16 cellular contexts compared by ENCODE assay signal in genomic region chr13:42893346-42893745, GRCh38.
DNase-seq lines count a peak whose midpoint lies in the region; ATAC-seq lines count a peak whose summit lies in the region.
"Had no signal": no experiment of that assay in that cellular context is flagged by ENCODE, and none has a peak within 500 bp of the region (broad histone marks: within the 10 kb centered on the region; RNA-seq: fewer than 3 reads in every experiment).

No MANE protein-coding gene starts in this region.

- no peaks in the 10 kb centered on the region for H3K27me3 ChIP-seq in GM23248 (replicated peaks; ENCODE audit: insufficient read depth)
- H3K27me3 ChIP-seq: cardiac muscle cell, esophagus squamous epithelium had no signal

- H3K4me1 ChIP-seq in GM23248 (ENCODE audit: insufficient read depth), result peaks cover 22% of the 10 kb centered on the region

- ATAC-seq in esophagus mucosa (peak; percentile 52), GM18520 (IDR thresholded peaks at IDR 0.05; ENCODE audit: unreplicated experiment) (no peak)
- ATAC-seq: activated CD4-positive, CD25-positive, alpha-beta regulatory T cell treated with anti-CD3 and anti-CD28 coated beads, Interleukin-2, amount 50 U/mL, for 24 hours; naive thymus-derived CD8-positive, alpha-beta T cell had no signal

- peak overlapping the region; percentile 28 for H3K4me2 ChIP-seq in GM23248 (ENCODE audit: unreplicated experiment)

- H3F3A ChIP-seq in GM23248 (ENCODE audit: insufficient read depth), result peaks cover 19% of the 10 kb centered on the region; the same call in 1 of the 2 replicates

- H3K79me2 ChIP-seq in GM23248 (ENCODE audit: insufficient read depth), result no peaks in the 10 kb centered on the region

- in situ Hi-C loops in GM23248 (cut with MboI), result no loop called here

- no peaks in the 10 kb centered on the region for H3K36me3 ChIP-seq in GM23248 (ENCODE audit: low read depth)
- H3K36me3 ChIP-seq: cardiac muscle cell, esophagus squamous epithelium had no signal

- H3K9me2 ChIP-seq in GM23248 (ENCODE audit: insufficient read depth), result no peaks in the 10 kb centered on the region

- WGBS in GM23248 (ENCODE audit: low coverage in 1 of 2, low lambda C conversion rate in 2 of 2, missing lambda C conversion rate in 2 of 2), 2 experiments, result 92 to 97% methylated on average over 1 of the region's 1 CpG

- DNase-seq in GM23248, result peak; percentile 62
- DNase-seq in RPMI7951 (ENCODE audit: low read depth), result peak; percentile 75
- DNase-seq in renal cortical epithelial cell (ENCODE audit: low read depth), result peak; percentile 59
- DNase-seq in cerebellum (ENCODE audit: low spot score), result no peak
- no peak for DNase-seq in activated CD4-positive, alpha-beta T cell treated with anti-CD3 and anti-CD28 coated beads for 48 hours
- no peak for DNase-seq in NCI-H1105 treated with DMSO at 0.1 percent for 48 hours (lab: John Stamatoyannopoulos, UW)
- DNase-seq: activated T-cell treated with anti-CD3 and anti-CD28 coated beads, Interleukin-2, amount 50 U/mL, for 1 hour; CD8-positive, alpha-beta memory T cell; esophagus squamous epithelium; naive thymus-derived CD8-positive, alpha-beta T cell; NCI-H526 treated with DMSO at 0.1 percent for 48 hours; right cardiac atrium had no signal

- H3K9ac ChIP-seq in GM23248, result no peak overlapping the region

- no peak overlapping the region for H2AFZ ChIP-seq in GM23248

- H3K27ac ChIP-seq in GM23248, result peak overlapping the region; percentile 48
- H3K27ac ChIP-seq: cardiac muscle cell, esophagus squamous epithelium had no signal

- H3K9me3 ChIP-seq in GM23248 (ENCODE audit: low read depth), result no peaks in the 10 kb centered on the region
- H3K9me3 ChIP-seq: esophagus squamous epithelium had no signal

- H4K20me1 ChIP-seq in GM23248 (ENCODE audit: insufficient read depth), result no peaks in the 10 kb centered on the region

- H3K4me3 ChIP-seq in GM23248, result no peak overlapping the region
- H3K4me3 ChIP-seq: cardiac muscle cell, esophagus squamous epithelium had no signal

Comparison
In these comparisons a context has a peak if more than half of its experiments do, and no peak if none do; other contexts are left out.
1. DNase-seq: peak in GM23248 (single experiment), RPMI7951 (single experiment) and renal cortical epithelial cell (single experiment); none in cerebellum (single experiment), activated CD4-positive, alpha-beta T cell treated with anti-CD3 and anti-CD28 coated beads for 48 hours (single experiment) and NCI-H1105 treated with DMSO at 0.1 percent for 48 hours (single experiment).